8 cellular contexts compared by ENCODE assay signal in the genomic region with DNA sequence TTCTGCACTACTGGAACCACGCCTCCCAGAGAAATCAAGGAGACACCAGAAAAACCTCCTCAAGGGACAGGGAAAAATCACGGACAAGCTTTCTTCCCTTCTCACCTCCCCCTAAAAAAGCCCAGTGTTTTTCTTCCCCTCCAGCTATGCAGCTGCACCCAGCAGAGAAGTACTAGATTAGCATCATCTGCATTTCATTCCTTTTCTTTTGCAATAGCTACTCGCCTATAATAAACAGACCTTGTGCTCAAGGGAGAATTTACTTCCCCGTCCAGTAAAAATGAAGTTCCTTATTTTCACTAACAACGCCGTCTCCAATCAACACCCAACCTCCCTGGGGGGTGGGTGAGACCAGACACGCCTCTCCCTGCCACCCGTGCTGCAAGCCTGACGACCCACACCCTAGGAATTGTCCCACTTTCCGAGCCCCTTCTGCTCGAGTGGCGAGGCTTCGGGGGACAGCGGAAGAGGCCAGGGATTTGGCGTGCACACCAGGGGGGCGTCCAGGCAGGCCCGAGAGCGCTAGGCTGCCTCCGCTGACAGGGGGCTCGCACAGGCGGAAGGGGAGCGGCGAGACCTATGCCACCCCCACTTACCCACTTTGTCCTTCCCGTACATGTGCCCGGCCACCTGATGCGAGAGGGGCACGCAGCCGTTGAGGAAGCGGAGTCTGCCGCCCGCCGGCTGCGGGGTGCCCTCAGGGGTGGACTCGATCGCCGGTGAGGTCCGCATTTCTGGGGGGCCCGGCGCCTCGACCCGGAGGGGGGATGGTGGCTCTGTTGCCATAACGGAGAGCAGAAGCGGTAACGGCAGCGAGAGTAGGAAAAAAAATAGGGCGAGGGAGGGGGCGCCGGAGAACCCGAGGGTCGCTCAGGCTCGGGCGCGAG. TPM values are rescaled to one million over a fixed set of nuclear protein-coding genes. Genes with fewer than 3 reads are reported as not detected.
DNase-seq lines count a peak whose midpoint lies in the region; ATAC-seq and TF ChIP-seq lines count a peak whose summit lies in the region.

No MANE protein-coding gene starts in this region.

- H3K9me2 ChIP-seq in MM.1S (replicated peaks; ENCODE audit: insufficient read depth, low read length): no peaks in the 10 kb centered on the region

- no peaks in the 10 kb centered on the region for H3K27me3 Mint-ChIP-seq in Calu3 (ENCODE audit: unreplicated experiment)

- H3K4me1 Mint-ChIP-seq in Calu3 (ENCODE audit: low read depth, unreplicated experiment): peaks cover 5% of the 10 kb centered on the region

- H3K4me3 ChIP-seq in MM.1S (ENCODE audit: low read length) (peak overlapping the region; percentile 97), duodenal mucosa (ENCODE audit: low read depth in 1 of 2, low read length in 2 of 2) (peak overlapping the region; percentile 86 to 96), left lung (peak overlapping the region; percentile 73 to 86)

- intact Hi-C loops in Calu3 (cut with micrococcal nuclease; ENCODE audit: unreplicated experiment) (no loop called here), left lung (cut with DNase I) (no loop called here)

- no peaks in the 10 kb centered on the region for H3K9me3 Mint-ChIP-seq in Calu3 (ENCODE audit: low read depth, unreplicated experiment)

- TF ChIP-seq CTCF in Calu3 (IDR thresholded peaks at IDR 0.05; ENCODE audit: unreplicated experiment): no peak
- TF ChIP-seq CTCF in MM.1S (IDR thresholded peaks at IDR 0.05; ENCODE audit: low read length): no peak
- TF ChIP-seq CTCF in left lung (IDR thresholded peaks at IDR 0.05): no peak

- H3K27ac ChIP-seq in MM.1S (ENCODE audit: low read length): peak overlapping the region; percentile 76
- H3K27ac ChIP-seq in duodenal mucosa (ENCODE audit: low read depth, low read length): peak overlapping the region; percentile 90
- peak overlapping the region; percentile 96 to 100 for H3K27ac ChIP-seq in left lung

- BruUV-seq in Calu3 (replicated peaks; lab: Mats Ljungman, UMichigan): no TSS peak

- ATAC-seq in GM21723 (IDR thresholded peaks at IDR 0.05; ENCODE audit: unreplicated experiment) (peak; percentile 12), left lung (peak; percentile 34)

- peaks cover 41% of the 10 kb centered on the region for H3K36me3 Mint-ChIP-seq in Calu3 (ENCODE audit: insufficient read depth, unreplicated experiment)

- peak overlapping the region; percentile 88 for H2AFZ ChIP-seq in MM.1S (ENCODE audit: low read length)

- peak overlapping the region; percentile 97 for H3K4me2 ChIP-seq in MM.1S (ENCODE audit: low read depth, low read length)

- H3F3A ChIP-seq in MM.1S (ENCODE audit: insufficient read depth, low read length): peaks cover 27% of the 10 kb centered on the region

- peak overlapping the region; percentile 83 for H3K9ac ChIP-seq in MM.1S (ENCODE audit: low read length)
- H3K9ac ChIP-seq in duodenal mucosa (ENCODE audit: low read depth in 1 of 2, low read length in 2 of 2): peak overlapping the region; percentile 77 to 96

- H3K4me1 ChIP-seq in MM.1S (ENCODE audit: low read length) (peaks cover 7% of the 10 kb centered on the region; the same call in 1 of the 2 replicates), duodenal mucosa (ENCODE audit: control insufficient read depth in 1 of 2, insufficient read depth in 2 of 2, low read length in 2 of 2) (peaks cover 21 to 23% of the 10 kb centered on the region in 2 donors), left lung (peaks cover 8 to 42% of the 10 kb centered on the region in 2 donors)

- H3K36me3 ChIP-seq in MM.1S (replicated peaks; ENCODE audit: insufficient read depth, low read length) (no peaks in the 10 kb centered on the region), duodenal mucosa (ENCODE audit: control insufficient read depth in 1 of 2, insufficient read depth in 2 of 2, low read length in 2 of 2) (no peaks in the 10 kb centered on the region), left lung (no peaks in the 10 kb centered on the region)

- CTCF ChIA-PET in Calu3 (lab: Charles Lee): interaction anchor here (0.9 kb wide), 1 partner anchor 90 kb away, joined by 3 read pairs; no protein-coding TSS in a partner anchor

- peaks cover 78% of the 10 kb centered on the region for H3K79me2 ChIP-seq in MM.1S (ENCODE audit: low read length)

- no peaks in the 10 kb centered on the region for H3K9me3 ChIP-seq in MM.1S (replicated peaks; ENCODE audit: insufficient read depth, low read length)
- H3K9me3 ChIP-seq in duodenal mucosa (ENCODE audit: control insufficient read depth in 1 of 2, low read length in 2 of 2): no peaks in the 10 kb centered on the region
- H3K9me3 ChIP-seq in left lung: no peaks in the 10 kb centered on the region

- peak overlapping the region; percentile 100 for H3K4me3 Mint-ChIP-seq in Calu3 (ENCODE audit: low read depth, unreplicated experiment)

- peak overlapping the region; percentile 93 for H3K27ac Mint-ChIP-seq in Calu3 (ENCODE audit: unreplicated experiment)

- DNase-seq in Calu3: peak; percentile 76
- peak; percentile 31 for DNase-seq in MM.1S
- DNase-seq in activated CD4-positive, alpha-beta T cell treated with anti-CD3 and anti-CD28 coated beads for 48 hours: peak; percentile 44
- DNase-seq in left lung: peak; percentile 77 to 89
- peak; percentile 25 for DNase-seq in stimulated activated CD4-positive, alpha-beta T cell treated with anti-CD3 and anti-CD28 coated beads, Interleukin-4, amount 100 ng/mL, for 1 hour
- DNase-seq in GM19240 (ENCODE audit: insufficient read length, low spot score): no peak

- H4K20me1 ChIP-seq in MM.1S (ENCODE audit: insufficient read depth, low read length): no peaks in the 10 kb centered on the region

- no peaks in the 10 kb centered on the region for H3K27me3 ChIP-seq in MM.1S (replicated peaks; ENCODE audit: insufficient read depth, low read length)
- no peaks in the 10 kb centered on the region for H3K27me3 ChIP-seq in duodenal mucosa (ENCODE audit: control insufficient read depth in 1 of 2, insufficient read depth in 2 of 2, low read length in 2 of 2)
- no peaks in the 10 kb centered on the region for H3K27me3 ChIP-seq in left lung

RNA-seq across cellular contexts. Expression of a gene that starts 0.6 kb away (rescaled TPM):
- total RNA-seq in Calu3 (2022): 10.0 and 10.7 TPM in 2 replicates
- 1 to 10 TPM; 4.7 to 7.6 TPM for total RNA-seq in left lung

RNA-seq across cellular contexts. Expression of a gene that starts 1.9 kb away (rescaled TPM):
- 58.3 and 69.0 TPM in 2 replicates for total RNA-seq in Calu3 (2022)
- 10 to 100 TPM; 34.3 to 39.5 TPM for total RNA-seq in left lung
